Comparison of ENCODE assay signal across 8 cellular contexts in genomic region chr16:23670137-23670776, GRCh38. TPM values are rescaled to one million over a fixed set of nuclear protein-coding genes. Genes with fewer than 3 reads are reported as not detected.
DNase-seq lines count a peak whose midpoint lies in the region; ATAC-seq and TF ChIP-seq lines count a peak whose summit lies in the region.

No MANE protein-coding gene starts in this region.

- peaks cover 98% of the 10 kb centered on the region for H3K36me3 Mint-ChIP-seq in activated T-helper 17 cell treated with anti-CD3 and anti-CD28 coated beads, Interleukin-2, amount 50 U/mL, for 72 hours (ENCODE audit: low read depth)
- peaks cover 34% of the 10 kb centered on the region for H3K36me3 Mint-ChIP-seq in WTC11

- H2AFZ ChIP-seq in ACC112 (ENCODE audit: low read length, unreplicated experiment): no peak overlapping the region

- H3K27me3 Mint-ChIP-seq in activated T-helper 17 cell treated with anti-CD3 and anti-CD28 coated beads, Interleukin-2, amount 50 U/mL, for 72 hours: no peaks in the 10 kb centered on the region
- H3K27me3 Mint-ChIP-seq in WTC11 (ENCODE audit: low read depth): no peaks in the 10 kb centered on the region

- POLR2A ChIA-PET in WTC11 (lab: Charles Lee): no interaction called here

- no peak for TF ChIP-seq CTCF in WTC11 (IDR thresholded peaks at IDR 0.05)

- H3K9ac ChIP-seq in skeletal muscle tissue (ENCODE audit: low read depth in 1 of 3, low read length in 3 of 3): peak overlapping the region in 2 of 3 donors; percentile 15 to 42

- H3K9me3 Mint-ChIP-seq in activated T-helper 17 cell treated with anti-CD3 and anti-CD28 coated beads, Interleukin-2, amount 50 U/mL, for 72 hours: no peaks in the 10 kb centered on the region
- H3K9me3 Mint-ChIP-seq in WTC11: no peaks in the 10 kb centered on the region

- no peaks in the 10 kb centered on the region for H3K27me3 ChIP-seq in ACC112 (ENCODE audit: insufficient read depth, low read length)
- no peaks in the 10 kb centered on the region for H3K27me3 ChIP-seq in skeletal muscle tissue (ENCODE audit: control insufficient read depth in 3 of 3, insufficient read depth in 3 of 3, low read length in 3 of 3)

- peak overlapping the region; percentile 81 for H3K27ac Mint-ChIP-seq in activated T-helper 17 cell treated with anti-CD3 and anti-CD28 coated beads, Interleukin-2, amount 50 U/mL, for 72 hours
- no peak overlapping the region; the same call in 1 of the 2 replicates for H3K27ac Mint-ChIP-seq in WTC11

- ATAC-seq in GM19023 (IDR thresholded peaks at IDR 0.05; ENCODE audit: unreplicated experiment) (peak; percentile 89), HG03095 (IDR thresholded peaks at IDR 0.05; ENCODE audit: unreplicated experiment) (peak; percentile 92), WTC11 (no peak)
- ATAC-seq in activated T-helper 17 cell treated with anti-CD3 and anti-CD28 coated beads, Interleukin-2, amount 50 U/mL, for 72 hours (replicated peaks): peak; percentile 100

- H3K27ac ChIP-seq in ACC112 (ENCODE audit: low read depth, low read length) (peak overlapping the region; percentile 66), skeletal muscle tissue (ENCODE audit: low read depth, low read length) (peak overlapping the region; percentile 25)

- H3K4me1 Mint-ChIP-seq in activated T-helper 17 cell treated with anti-CD3 and anti-CD28 coated beads, Interleukin-2, amount 50 U/mL, for 72 hours: peaks cover 20% of the 10 kb centered on the region
- no peaks in the 10 kb centered on the region for H3K4me1 Mint-ChIP-seq in WTC11

- CTCF ChIA-PET in WTC11 (lab: Charles Lee): no interaction called here

- H3K4me3 ChIP-seq in ACC112 (ENCODE audit: low read depth, low read length) (no peak overlapping the region), skeletal muscle tissue (ENCODE audit: low read length in 3 of 3) (no peak overlapping the region)

- H3K4me3 Mint-ChIP-seq in activated T-helper 17 cell treated with anti-CD3 and anti-CD28 coated beads, Interleukin-2, amount 50 U/mL, for 72 hours: peak overlapping the region; percentile 48
- no peak overlapping the region for H3K4me3 Mint-ChIP-seq in WTC11

- H3K36me3 ChIP-seq in ACC112 (ENCODE audit: insufficient read depth, low read length) (peaks cover 37% of the 10 kb centered on the region), skeletal muscle tissue (ENCODE audit: control insufficient read depth in 3 of 3, insufficient read depth in 3 of 3, low read length in 3 of 3) (peaks cover 15 to 56% (median 55%) of the 10 kb centered on the region in 3 donors)

- no peaks in the 10 kb centered on the region for H3K9me3 ChIP-seq in skeletal muscle tissue (ENCODE audit: control insufficient read depth in 3 of 3, low read length in 3 of 3)

- H3K4me1 ChIP-seq in ACC112 (ENCODE audit: control insufficient read depth, insufficient read depth, low read length, unreplicated experiment) (peaks cover 13% of the 10 kb centered on the region), skeletal muscle tissue (ENCODE audit: control insufficient read depth in 3 of 3, insufficient read depth in 3 of 3, low read length in 3 of 3) (peaks cover 17 to 22% (median 19%) of the 10 kb centered on the region in 3 donors)

- peaks cover 5% of the 10 kb centered on the region for H3K79me2 ChIP-seq in ACC112 (ENCODE audit: control insufficient read depth, insufficient read depth, low read length, unreplicated experiment)

- no peak for DNase-seq in activated effector memory CD4-positive, alpha-beta T cell treated with Interleukin-2 at 50 U/mL for 16 hours
- DNase-seq in SHP77 treated with DMSO at 0.1 percent for 48 hours (lab: John Stamatoyannopoulos, UW) (no peak), WTC11 (ENCODE audit: low spot score) (no peak)

TF ChIP-seq in WTC11, 78 proteins besides CTCF, POLR2A, EP300 and RAD21:
- TF ChIP-seq ZNF263 (CRISPR knock-in tag; IDR thresholded peaks at IDR 0.05; ENCODE audit: low read depth): no peak
- TF ChIP-seq, protein P1, sequence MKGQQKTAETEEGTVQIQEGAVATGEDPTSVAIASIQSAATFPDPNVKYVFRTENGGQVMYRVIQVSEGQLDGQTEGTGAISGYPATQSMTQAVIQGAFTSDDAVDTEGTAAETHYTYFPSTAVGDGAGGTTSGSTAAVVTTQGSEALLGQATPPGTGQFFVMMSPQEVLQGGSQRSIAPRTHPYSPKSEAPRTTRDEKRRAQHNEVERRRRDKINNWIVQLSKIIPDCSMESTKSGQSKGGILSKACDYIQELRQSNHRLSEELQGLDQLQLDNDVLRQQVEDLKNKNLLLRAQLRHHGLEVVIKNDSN (CRISPR knock-in tag; IDR thresholded peaks at IDR 0.05): no peak
- no peak for TF ChIP-seq ZNF671 (CRISPR knock-in tag; IDR thresholded peaks at IDR 0.05)
- no peak for TF ChIP-seq USF2 (CRISPR knock-in tag; IDR thresholded peaks at IDR 0.05)
- no peak for TF ChIP-seq NR1H2 (CRISPR knock-in tag; IDR thresholded peaks at IDR 0.05)
- TF ChIP-seq NFE2L1 (CRISPR knock-in tag; IDR thresholded peaks at IDR 0.05): no peak
- TF ChIP-seq NFATC4 (CRISPR knock-in tag; IDR thresholded peaks at IDR 0.05): no peak
- TF ChIP-seq ZNF232 (CRISPR knock-in tag; IDR thresholded peaks at IDR 0.05): no peak

RNA-seq across cellular contexts. Expression of gene PLK1, which starts 8.4 kb away (rescaled TPM):
- 100 to 1,000 TPM in 1 of 2 donors, 10 to 100 TPM in 1; 64.0 to 104 TPM for total RNA-seq in activated T-helper 17 cell treated with anti-CD3 and anti-CD28 coated beads, Interleukin-2, amount 50 U/mL, for 72 hours
- total RNA-seq in skeletal muscle tissue (2.6 TPM), WTC11 (2021) (145 to 167 TPM (median 147 TPM) in 3 replicates)

RNA-seq across cellular contexts. Expression of gene DCTN5, which starts 29.0 kb away (rescaled TPM):
- 10 to 100 TPM; 60.6 to 98.6 TPM for total RNA-seq in activated T-helper 17 cell treated with anti-CD3 and anti-CD28 coated beads, Interleukin-2, amount 50 U/mL, for 72 hours
- total RNA-seq in skeletal muscle tissue (25.6 TPM), WTC11 (2021) (54.0 to 65.8 TPM (median 60.0 TPM) in 3 replicates)

RNA-seq across cellular contexts. Expression of gene PALB2, which starts 29.1 kb away (rescaled TPM):
- total RNA-seq in activated T-helper 17 cell treated with anti-CD3 and anti-CD28 coated beads, Interleukin-2, amount 50 U/mL, for 72 hours: 10 to 100 TPM; 17.6 to 20.5 TPM
- total RNA-seq in skeletal muscle tissue (14.1 TPM), WTC11 (2021) (23.8 to 32.1 TPM (median 25.1 TPM) in 3 replicates)

RNA-seq across cellular contexts. Expression of gene ERN2, which starts 42.8 kb away (rescaled TPM):
- not detected for total RNA-seq in activated T-helper 17 cell treated with anti-CD3 and anti-CD28 coated beads, Interleukin-2, amount 50 U/mL, for 72 hours
- total RNA-seq in skeletal muscle tissue (not detected), WTC11 (2021) (1.8 to 3.9 TPM (median 3.7 TPM) in 3 replicates)

Comparison
In these comparisons a context has a peak if more than half of its experiments do, and no peak if none do; other contexts are left out.
1. RNA of gene PLK1, which starts 8.4 kb away (total RNA-seq): 145 to 167 TPM in WTC11 and 64.0 to 104 TPM in activated T-helper 17 cell treated with anti-CD3 and anti-CD28 coated beads, Interleukin-2, amount 50 U/mL, for 72 hours; 2.6 TPM in skeletal muscle tissue (single experiment); every median in the first group is over 10 times any median in the second.